In the genomic region with DNA sequence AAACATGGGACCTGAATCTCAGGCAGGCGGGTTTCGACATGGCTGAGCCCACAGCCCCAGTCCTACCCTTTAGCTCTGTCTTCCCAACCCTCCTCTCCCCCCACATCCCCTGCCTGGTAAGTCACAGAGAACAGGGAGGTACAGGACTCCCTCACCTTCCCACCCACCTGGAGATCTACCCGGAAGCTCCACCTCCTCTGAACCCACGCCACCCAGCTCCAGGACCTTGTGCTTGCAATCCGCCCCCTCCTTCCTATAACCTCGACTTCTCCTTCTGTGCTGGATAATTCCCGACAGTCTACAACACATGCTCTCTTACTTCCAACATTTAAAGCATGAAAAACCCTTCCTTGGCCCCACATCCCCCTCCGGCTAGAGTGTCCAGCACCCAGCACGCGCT, we compare ENCODE assay signal across 13 cellular contexts. TPM values are rescaled to one million over a fixed set of nuclear protein-coding genes. Genes with fewer than 3 reads are reported as not detected.
"Had no signal": no experiment of that assay in that cellular context is flagged by ENCODE, and none has a peak within 500 bp of the region (broad histone marks: within the 10 kb centered on the region; RNA-seq: fewer than 3 reads in every experiment).

No MANE protein-coding gene starts in this region.

- H3K9me3 ChIP-seq: suprapubic skin had no signal

- H3K36me3 Mint-ChIP-seq: type B pancreatic cell had no signal

- H3K27me3 ChIP-seq: heart left ventricle, suprapubic skin had no signal

- DNase-seq: central memory CD4-positive, alpha-beta T cell; effector CD4-positive, alpha-beta T cell; foreskin melanocyte; islet precursor cell; left ventricle myocardium inferior; occipital lobe; stimulated activated CD4-positive, alpha-beta T cell treated with anti-CD3 and anti-CD28 coated beads, Interleukin-2, amount 100 ng/mL, for 48 hours; stimulated activated naive CD8-positive, alpha-beta T cell treated with anti-CD3 and anti-CD28 coated beads, Interleukin-15, Interleukin-2, amounts not matched to agents 100 U/mL and 50 U/mL, for 24 hours had no signal

- H3K27ac ChIP-seq: coronary artery, suprapubic skin had no signal

- ATAC-seq: stimulated activated naive CD8-positive, alpha-beta T cell treated with anti-CD3 and anti-CD28 coated beads, Interleukin-15, Interleukin-2, amounts not matched to agents 100 U/mL and 50 U/mL, for 24 hours had no signal

- H3K27me3 Mint-ChIP-seq: type B pancreatic cell had no signal

- H3K36me3 ChIP-seq: heart left ventricle, left ventricle myocardium inferior, suprapubic skin had no signal

RNA-seq across cellular contexts. Expression of a gene that starts 22.3 kb away (rescaled TPM):
- total RNA-seq: SK-MEL-5 had no signal

RNA-seq across cellular contexts. Expression of a gene that starts 37.0 kb away (rescaled TPM):
- total RNA-seq: left ventricle myocardium inferior had no signal
